ENCODE assay signal across 28 cellular contexts in genomic region chr9:89705651-89706050, GRCh38.
DNase-seq lines count a peak whose midpoint lies in the region; ATAC-seq lines count a peak whose summit lies in the region.
"Had no signal": no experiment of that assay in that cellular context is flagged by ENCODE, and none has a peak within 500 bp of the region (broad histone marks: within the 10 kb centered on the region; RNA-seq: fewer than 3 reads in every experiment).

No MANE protein-coding gene starts in this region.

- intact Hi-C loops in left colon (cut with DNase I, micrococcal nuclease): no loop called here

- no peaks in the 10 kb centered on the region for H3K79me1 ChIP-seq in mesendoderm (ENCODE audit: low read length)

- no peak overlapping the region for H4K5ac ChIP-seq in mesendoderm (ENCODE audit: low read length)

- no peak overlapping the region for H3K9ac ChIP-seq in mesendoderm (ENCODE audit: low read length)

- peaks cover 47% of the 10 kb centered on the region for H3K36me3 Mint-ChIP-seq in T-helper 2 cell treated with Interferon-gamma antibody and Interleukin-4, amounts not matched to agents 5 μg/mL and 100 μg/mL, for 36 hours (ENCODE audit: low read depth)
- H3K36me3 Mint-ChIP-seq in activated T-cell treated with anti-CD3 and anti-CD28 coated beads, Interleukin-2, amount 50 U/mL, for 72 hours (ENCODE audit: insufficient read depth in 2 of 2): no peaks in the 10 kb centered on the region
- H3K36me3 Mint-ChIP-seq in activated T-cell treated with anti-CD3 and anti-CD28 coated beads, Interleukin-2, amount 50 U/mL, for 4 hours (ENCODE audit: insufficient read depth): no peaks in the 10 kb centered on the region
- H3K36me3 Mint-ChIP-seq in activated T-helper 17 cell treated with anti-CD3 and anti-CD28 coated beads, Interleukin-2, amount 50 U/mL, for 72 hours (ENCODE audit: low read depth): no peaks in the 10 kb centered on the region
- H3K36me3 Mint-ChIP-seq: CD14-positive monocyte; CD8-positive, alpha-beta memory T cell had no signal

- H3K27ac ChIP-seq in mesendoderm (ENCODE audit: low read depth, low read length): peak overlapping the region; percentile 8

- WGBS in mesendoderm (ENCODE audit: extremely low coverage, insufficient coverage, low lambda C conversion rate): no CpG with 5 or more reads among the region's 1 CpG

- H3K27ac Mint-ChIP-seq in T-helper 2 cell treated with Interferon-gamma antibody and Interleukin-4, amounts not matched to agents 5 μg/mL and 100 μg/mL, for 36 hours: peak overlapping the region; percentile 44
- peak overlapping the region; percentile 62 for H3K27ac Mint-ChIP-seq in activated T-cell treated with anti-CD3 and anti-CD28 coated beads, Interleukin-2, amount 50 U/mL, for 72 hours
- H3K27ac Mint-ChIP-seq in activated T-helper 17 cell treated with anti-CD3 and anti-CD28 coated beads, Interleukin-2, amount 50 U/mL, for 72 hours: peak overlapping the region; percentile 65
- H3K27ac Mint-ChIP-seq: CD14-positive monocyte; CD8-positive, alpha-beta memory T cell had no signal

- H3K9me3 Mint-ChIP-seq in T-helper 2 cell treated with Interferon-gamma antibody and Interleukin-4, amounts not matched to agents 5 μg/mL and 100 μg/mL, for 36 hours: no peaks in the 10 kb centered on the region
- no peaks in the 10 kb centered on the region for H3K9me3 Mint-ChIP-seq in activated T-cell treated with anti-CD3 and anti-CD28 coated beads, Interleukin-2, amount 50 U/mL, for 72 hours
- no peaks in the 10 kb centered on the region for H3K9me3 Mint-ChIP-seq in activated T-cell treated with anti-CD3 and anti-CD28 coated beads, Interleukin-2, amount 50 U/mL, for 4 hours
- H3K9me3 Mint-ChIP-seq in activated T-helper 17 cell treated with anti-CD3 and anti-CD28 coated beads, Interleukin-2, amount 50 U/mL, for 72 hours: no peaks in the 10 kb centered on the region
- H3K9me3 Mint-ChIP-seq: CD8-positive, alpha-beta memory T cell had no signal

- no peak overlapping the region for H3K4ac ChIP-seq in mesendoderm (ENCODE audit: low read depth, low read length)

- H3K27me3 Mint-ChIP-seq in T-helper 2 cell treated with Interferon-gamma antibody and Interleukin-4, amounts not matched to agents 5 μg/mL and 100 μg/mL, for 36 hours (ENCODE audit: low read depth): no peaks in the 10 kb centered on the region
- no peaks in the 10 kb centered on the region for H3K27me3 Mint-ChIP-seq in activated T-cell treated with anti-CD3 and anti-CD28 coated beads, Interleukin-2, amount 50 U/mL, for 72 hours (ENCODE audit: low read depth)
- H3K27me3 Mint-ChIP-seq in activated T-cell treated with anti-CD3 and anti-CD28 coated beads, Interleukin-2, amount 50 U/mL, for 4 hours (ENCODE audit: low read depth): no peaks in the 10 kb centered on the region
- H3K27me3 Mint-ChIP-seq in activated T-helper 17 cell treated with anti-CD3 and anti-CD28 coated beads, Interleukin-2, amount 50 U/mL, for 72 hours: no peaks in the 10 kb centered on the region

- no peaks in the 10 kb centered on the region for H3K36me3 ChIP-seq in mesendoderm (ENCODE audit: control insufficient read depth, insufficient read depth, low read length)
- H3K36me3 ChIP-seq: BE2C, MG63 had no signal

- no peak overlapping the region for H2BK120ac ChIP-seq in mesendoderm (ENCODE audit: low read depth, low read length)

- no peak overlapping the region for H3K18ac ChIP-seq in mesendoderm (ENCODE audit: low read length)

- no peak overlapping the region for H2BK15ac ChIP-seq in mesendoderm (replicated peaks; ENCODE audit: low read depth)

- H2BK5ac ChIP-seq in mesendoderm (ENCODE audit: low read length): peak overlapping the region; percentile 89

- H3K4me3 ChIP-seq in mesendoderm (ENCODE audit: low read length): no peak overlapping the region
- H3K4me3 ChIP-seq: MG63 had no signal

- H3K27me3 ChIP-seq in mesendoderm (ENCODE audit: insufficient read depth, low read length, poor library complexity): no peaks in the 10 kb centered on the region
- H3K27me3 ChIP-seq: BE2C, MG63 had no signal

- H3K79me2 ChIP-seq in mesendoderm (ENCODE audit: control insufficient read depth, insufficient read depth, low read length): no peaks in the 10 kb centered on the region

- no peak overlapping the region for H4K8ac ChIP-seq in mesendoderm (ENCODE audit: low read depth, low read length)

- H3K4me3 Mint-ChIP-seq in T-helper 2 cell treated with Interferon-gamma antibody and Interleukin-4, amounts not matched to agents 5 μg/mL and 100 μg/mL, for 36 hours: peak overlapping the region; percentile 61
- peak overlapping the region; percentile 44 to 69 for H3K4me3 Mint-ChIP-seq in activated T-cell treated with anti-CD3 and anti-CD28 coated beads, Interleukin-2, amount 50 U/mL, for 72 hours
- no peak overlapping the region for H3K4me3 Mint-ChIP-seq in activated T-cell treated with anti-CD3 and anti-CD28 coated beads, Interleukin-2, amount 50 U/mL, for 4 hours
- peak overlapping the region; percentile 40 for H3K4me3 Mint-ChIP-seq in activated T-helper 17 cell treated with anti-CD3 and anti-CD28 coated beads, Interleukin-2, amount 50 U/mL, for 72 hours
- H3K4me3 Mint-ChIP-seq: CD14-positive monocyte; CD8-positive, alpha-beta memory T cell had no signal

- peaks cover 68% of the 10 kb centered on the region for H3K4me1 Mint-ChIP-seq in T-helper 2 cell treated with Interferon-gamma antibody and Interleukin-4, amounts not matched to agents 5 μg/mL and 100 μg/mL, for 36 hours (ENCODE audit: low read depth)
- H3K4me1 Mint-ChIP-seq in activated T-cell treated with anti-CD3 and anti-CD28 coated beads, Interleukin-2, amount 50 U/mL, for 72 hours (ENCODE audit: low read depth): peaks cover 57% of the 10 kb centered on the region
- H3K4me1 Mint-ChIP-seq in activated T-cell treated with anti-CD3 and anti-CD28 coated beads, Interleukin-2, amount 50 U/mL, for 4 hours (ENCODE audit: low read depth): peaks cover 27% of the 10 kb centered on the region
- H3K4me1 Mint-ChIP-seq in activated T-helper 17 cell treated with anti-CD3 and anti-CD28 coated beads, Interleukin-2, amount 50 U/mL, for 72 hours: peaks cover 30% of the 10 kb centered on the region

- H3K4me2 ChIP-seq in mesendoderm (ENCODE audit: low read length): no peak overlapping the region

- H3K56ac ChIP-seq in mesendoderm (ENCODE audit: low read length): peak overlapping the region; percentile 18

- no peak overlapping the region for H3K23ac ChIP-seq in mesendoderm (ENCODE audit: low read length)

- no peak for ATAC-seq in activated T-cell treated with anti-CD3 and anti-CD28 coated beads, Interleukin-2, amount 50 U/mL, for 72 hours (replicated peaks in 1 of 2)
- ATAC-seq in activated T-cell treated with anti-CD3 and anti-CD28 coated beads, Interleukin-2, amount 50 U/mL, for 4 hours: no peak
- no peak for ATAC-seq in activated T-helper 17 cell treated with anti-CD3 and anti-CD28 coated beads, Interleukin-2, amount 50 U/mL, for 72 hours (replicated peaks)
- no peak for ATAC-seq in left colon
- ATAC-seq in GM18873 (IDR thresholded peaks at IDR 0.05; ENCODE audit: low FRiP score, unreplicated experiment): no peak
- ATAC-seq: HCT116, PC-3, Right ventricle myocardium inferior had no signal

- no peak for DNase-seq in T-helper 2 cell treated with Interferon-gamma antibody and Interleukin-4, amounts not matched to agents 5 μg/mL and 100 μg/mL, for 36 hours (ENCODE audit: low spot score)
- DNase-seq in T-helper 2 cell (no peak), mesendoderm (peak; percentile 93), left colon (no peak)
- DNase-seq in activated T-cell treated with anti-CD3 and anti-CD28 coated beads, Interleukin-2, amount 50 U/mL, for 72 hours: no peak
- DNase-seq in activated T-cell treated with anti-CD3 and anti-CD28 coated beads, Interleukin-2, amount 50 U/mL, for 4 hours: no peak
- DNase-seq: 8988T; ACHN; BE2C; Calu3; CD8-positive, alpha-beta memory T cell; DMS79 treated with DMSO at 0.1 percent for 48 hours; GF-D8; IMR-90; KG1; MG63; NCI-H1105 treated with DMSO at 0.1 percent for 48 hours; NCI-H2029 treated with DMSO at 0.1 percent for 48 hours; NCI-H446 treated with DMSO at 0.1 percent for 48 hours; NCI-H526; NCI-H82; NK-92 treated with Interleukin-12 subunit alpha and Interleukin-12 subunit beta, amount 100 ng/mL, for 24 hours; PC-3 had no signal

- peaks cover 23% of the 10 kb centered on the region for H3K4me1 ChIP-seq in mesendoderm (ENCODE audit: control insufficient read depth, low read depth, low read length)
- H3K4me1 ChIP-seq: BE2C had no signal

- no peak overlapping the region for H2AK5ac ChIP-seq in mesendoderm (ENCODE audit: low read length)
